17 cellular contexts compared by ENCODE assay signal in genomic region chr9:35948901-35949318, GRCh38. TPM values are rescaled to one million over a fixed set of nuclear protein-coding genes. Genes with fewer than 3 reads are reported as not detected.
DNase-seq lines count a peak whose midpoint lies in the region; ATAC-seq and TF ChIP-seq lines count a peak whose summit lies in the region.
"Had no signal": no experiment of that assay in that cellular context is flagged by ENCODE, and none has a peak within 500 bp of the region (broad histone marks: within the 10 kb centered on the region; RNA-seq: fewer than 3 reads in every experiment).

No MANE protein-coding gene starts in this region.

- intact Hi-C loops in left ventricle myocardium inferior (cut with micrococcal nuclease) (loop anchor here (5.0 kb wide), 1 partner anchor 42 kb away; the partner anchor contains the start of genes HRCT1 and SPAAR), Right ventricle myocardium superior (cut with DNase I) (no loop called here)

- H3K4me3 Mint-ChIP-seq in endodermal cell = no peak overlapping the region
- H3K4me3 Mint-ChIP-seq in stimulated activated effector memory CD8-positive, alpha-beta T cell treated with anti-CD3 and anti-CD28 coated beads, Interleukin-12 subunit alpha, Interleukin-12 subunit beta, amount 100 ng/mL, for 72 hours = no peak overlapping the region
- H3K4me3 Mint-ChIP-seq: activated CD8-positive, alpha-beta memory T cell treated with anti-CD3 and anti-CD28 coated beads, Interleukin-2, amount 10 ng/mL, durations not matched to agents 7 days and 5 days; CD8-positive, alpha-beta T cell had no signal

- no peak overlapping the region for H3K4ac ChIP-seq in mesendoderm (ENCODE audit: low read depth, low read length)

- no peak overlapping the region for H2BK120ac ChIP-seq in mesendoderm (ENCODE audit: low read depth, low read length)

- H2AK5ac ChIP-seq in mesendoderm (ENCODE audit: low read length) = no peak overlapping the region

- no peak overlapping the region for H3K18ac ChIP-seq in mesendoderm (ENCODE audit: low read length)

- no peaks in the 10 kb centered on the region for H3K79me1 ChIP-seq in mesendoderm (ENCODE audit: low read length)

- DNase-seq in left ventricle myocardium inferior = no peak
- DNase-seq in Right ventricle myocardium superior = no peak
- peak; percentile 62 for DNase-seq in endodermal cell
- DNase-seq in mesendoderm = peak; percentile 91
- DNase-seq in stimulated activated naive CD8-positive, alpha-beta T cell treated with anti-CD3 and anti-CD28 coated beads, Interleukin-15, Interleukin-2, amounts not matched to agents 100 U/mL and 50 U/mL, for 24 hours = no peak
- no peak for DNase-seq in stimulated activated effector memory CD8-positive, alpha-beta T cell treated with anti-CD3 and anti-CD28 coated beads, Interleukin-12 subunit alpha, Interleukin-12 subunit beta, amount 100 ng/mL, for 72 hours (ENCODE audit: low spot score in 2 of 2)
- DNase-seq: ACHN; activated CD8-positive, alpha-beta memory T cell treated with anti-CD3 and anti-CD28 coated beads, Interleukin-2, amount 10 ng/mL, durations not matched to agents 7 days and 5 days; CD8-positive, alpha-beta T cell; NCI-H2081; NCI-H748 treated with DMSO at 0.1 percent for 48 hours; ovary; stimulated activated CD4-positive, alpha-beta T cell treated with anti-CD3 and anti-CD28 coated beads, Interleukin-12 subunit alpha, Interleukin-12 subunit beta, amount 100 ng/mL, for 4 hours had no signal

- 77 to 80% methylated on average over 1 to 2 of the region's 2 CpGs for WGBS in endodermal cell (ENCODE audit: insufficient coverage in 1 of 2, insufficient read length in 1 of 2), 2 experiments
- WGBS in mesendoderm (ENCODE audit: extremely low coverage, insufficient coverage, low lambda C conversion rate) = no CpG with 5 or more reads among the region's 2 CpGs

- peaks cover 7% of the 10 kb centered on the region for H3K27me3 ChIP-seq in left ventricle myocardium inferior (ENCODE audit: low read depth)
- peaks cover 24% of the 10 kb centered on the region for H3K27me3 ChIP-seq in endodermal cell (ENCODE audit: control insufficient read depth, insufficient read depth, low read length, poor library complexity, severe bottlenecking)
- H3K27me3 ChIP-seq in mesendoderm (ENCODE audit: insufficient read depth, low read length, poor library complexity) = peaks cover 3% of the 10 kb centered on the region
- H3K27me3 ChIP-seq: ovary had no signal

- H3K4me3 ChIP-seq in left ventricle myocardium inferior = no peak overlapping the region
- no peak overlapping the region for H3K4me3 ChIP-seq in endodermal cell (ENCODE audit: low read length)
- no peak overlapping the region for H3K4me3 ChIP-seq in mesendoderm (ENCODE audit: low read length)
- H3K4me3 ChIP-seq: ovary had no signal

- H3K36me3 Mint-ChIP-seq in endodermal cell (ENCODE audit: low read depth) = no peaks in the 10 kb centered on the region
- H3K36me3 Mint-ChIP-seq in stimulated activated effector memory CD8-positive, alpha-beta T cell treated with anti-CD3 and anti-CD28 coated beads, Interleukin-12 subunit alpha, Interleukin-12 subunit beta, amount 100 ng/mL, for 72 hours = no peaks in the 10 kb centered on the region
- H3K36me3 Mint-ChIP-seq: activated CD8-positive, alpha-beta memory T cell treated with anti-CD3 and anti-CD28 coated beads, Interleukin-2, amount 10 ng/mL, durations not matched to agents 7 days and 5 days; CD8-positive, alpha-beta T cell had no signal

- peaks cover 9% of the 10 kb centered on the region for H3K9me3 Mint-ChIP-seq in endodermal cell
- H3K9me3 Mint-ChIP-seq in stimulated activated effector memory CD8-positive, alpha-beta T cell treated with anti-CD3 and anti-CD28 coated beads, Interleukin-12 subunit alpha, Interleukin-12 subunit beta, amount 100 ng/mL, for 72 hours = no peaks in the 10 kb centered on the region
- H3K9me3 Mint-ChIP-seq: CD8-positive, alpha-beta T cell had no signal

- peaks cover 61% of the 10 kb centered on the region for H3K4me1 ChIP-seq in left ventricle myocardium inferior
- H3K4me1 ChIP-seq in endodermal cell (ENCODE audit: control insufficient read depth, insufficient read depth, low read length) = no peaks in the 10 kb centered on the region
- peaks cover 2% of the 10 kb centered on the region for H3K4me1 ChIP-seq in mesendoderm (ENCODE audit: control insufficient read depth, low read depth, low read length)

- TF ChIP-seq CTCF in left ventricle myocardium inferior (IDR thresholded peaks at IDR 0.05; ENCODE audit: borderline replicate concordance) (no peak), endodermal cell (conservative IDR thresholded peaks at IDR 0.05) (no peak)

- H3K9me3 ChIP-seq in left ventricle myocardium inferior (replicated peaks) (no peaks in the 10 kb centered on the region), endodermal cell (ENCODE audit: control insufficient read depth, low read length) (peaks cover 5% of the 10 kb centered on the region)
- H3K9me3 ChIP-seq: ovary had no signal

- H3K9ac ChIP-seq in endodermal cell (ENCODE audit: extremely low read depth, low read length, poor library complexity, severe bottlenecking) (no peak overlapping the region), mesendoderm (ENCODE audit: low read length) (no peak overlapping the region)

- no peak overlapping the region for H4K5ac ChIP-seq in mesendoderm (ENCODE audit: low read length)

- peaks cover 43% of the 10 kb centered on the region for H3K27me3 Mint-ChIP-seq in endodermal cell (ENCODE audit: insufficient read depth)

- H3K23ac ChIP-seq in mesendoderm (ENCODE audit: low read length) = no peak overlapping the region

- H4K8ac ChIP-seq in mesendoderm (ENCODE audit: low read depth, low read length) = no peak overlapping the region

- ATAC-seq in Right ventricle myocardium superior (ENCODE audit: poor library complexity) = no peak
- ATAC-seq in GM21528 (IDR thresholded peaks at IDR 0.05; ENCODE audit: low FRiP score, unreplicated experiment) = no peak
- ATAC-seq in stimulated activated naive CD8-positive, alpha-beta T cell treated with anti-CD3 and anti-CD28 coated beads, Interleukin-15, Interleukin-2, amounts not matched to agents 100 U/mL and 50 U/mL, for 24 hours = no peak
- ATAC-seq in HG03196 (IDR thresholded peaks at IDR 0.05; ENCODE audit: unreplicated experiment) = no peak
- ATAC-seq in stimulated activated effector memory CD8-positive, alpha-beta T cell treated with anti-CD3 and anti-CD28 coated beads, Interleukin-12 subunit alpha, Interleukin-12 subunit beta, amount 100 ng/mL, for 72 hours = no peak
- ATAC-seq: activated CD8-positive, alpha-beta memory T cell treated with anti-CD3 and anti-CD28 coated beads, Interleukin-2, amount 10 ng/mL, durations not matched to agents 7 days and 5 days; CD8-positive, alpha-beta T cell had no signal

- no peak overlapping the region for H2BK15ac ChIP-seq in mesendoderm (replicated peaks; ENCODE audit: low read depth)

- no peak overlapping the region for H3K27ac Mint-ChIP-seq in endodermal cell
- no peak overlapping the region for H3K27ac Mint-ChIP-seq in stimulated activated effector memory CD8-positive, alpha-beta T cell treated with anti-CD3 and anti-CD28 coated beads, Interleukin-12 subunit alpha, Interleukin-12 subunit beta, amount 100 ng/mL, for 72 hours
- H3K27ac Mint-ChIP-seq: activated CD8-positive, alpha-beta memory T cell treated with anti-CD3 and anti-CD28 coated beads, Interleukin-2, amount 10 ng/mL, durations not matched to agents 7 days and 5 days; CD8-positive, alpha-beta T cell had no signal

- H3K56ac ChIP-seq in mesendoderm (ENCODE audit: low read length) = no peak overlapping the region

- no peak overlapping the region for H2BK5ac ChIP-seq in mesendoderm (ENCODE audit: low read length)

- H3K4me1 Mint-ChIP-seq in endodermal cell = peaks cover 7% of the 10 kb centered on the region
- H3K4me1 Mint-ChIP-seq in stimulated activated effector memory CD8-positive, alpha-beta T cell treated with anti-CD3 and anti-CD28 coated beads, Interleukin-12 subunit alpha, Interleukin-12 subunit beta, amount 100 ng/mL, for 72 hours = peaks cover 4% of the 10 kb centered on the region

- H3K4me2 ChIP-seq in mesendoderm (ENCODE audit: low read length) = no peak overlapping the region

- H3K36me3 ChIP-seq in left ventricle myocardium inferior = no peaks in the 10 kb centered on the region
- H3K36me3 ChIP-seq in endodermal cell (ENCODE audit: control insufficient read depth, insufficient read depth, low read length) = no peaks in the 10 kb centered on the region
- no peaks in the 10 kb centered on the region for H3K36me3 ChIP-seq in mesendoderm (ENCODE audit: control insufficient read depth, insufficient read depth, low read length)
- H3K36me3 ChIP-seq: ovary had no signal

- H3K27ac ChIP-seq in left ventricle myocardium inferior (replicated peaks) = peak overlapping the region; percentile 78
- no peak overlapping the region for H3K27ac ChIP-seq in endodermal cell (ENCODE audit: low read depth, low read length)
- no peak overlapping the region for H3K27ac ChIP-seq in mesendoderm (ENCODE audit: low read depth, low read length)
- H3K27ac ChIP-seq: ovary had no signal

- no peaks in the 10 kb centered on the region for H3K79me2 ChIP-seq in mesendoderm (ENCODE audit: control insufficient read depth, insufficient read depth, low read length)

RNA-seq across cellular contexts. Expression of gene OR2S2, which starts 9.0 kb away (rescaled TPM):
- total RNA-seq in left ventricle myocardium inferior (not detected), Right ventricle myocardium superior (not detected), endodermal cell (not detected)
- polyA plus RNA-seq in endodermal cell (2013, experiment 1 of 2) = not detected
- polyA plus RNA-seq in endodermal cell (2013, experiment 2 of 2) = not detected
- not detected for polyA plus RNA-seq in mesendoderm (2013, experiment 1 of 2)
- polyA plus RNA-seq in mesendoderm (2013, experiment 2 of 2) = not detected
- total RNA-seq: activated CD8-positive, alpha-beta memory T cell treated with anti-CD3 and anti-CD28 coated beads, Interleukin-2, amount 10 ng/mL, durations not matched to agents 7 days and 5 days; CD8-positive, alpha-beta T cell; G401; mononuclear cell; ovary had no signal
- polyA plus RNA-seq: ovary had no signal

RNA-seq across cellular contexts. Expression of gene SPAAR, which starts 39.6 kb away (rescaled TPM):
- total RNA-seq in left ventricle myocardium inferior = 6.5 TPM
- 8.3 TPM for total RNA-seq in Right ventricle myocardium superior
- total RNA-seq in endodermal cell = under 1 TPM in 1 of 2 donors, not detected in 1; 0.29 TPM
- not detected for polyA plus RNA-seq in endodermal cell (2013, experiment 1 of 2)
- not detected for polyA plus RNA-seq in endodermal cell (2013, experiment 2 of 2)
- 0.60 TPM for polyA plus RNA-seq in mesendoderm (2013, experiment 1 of 2)
- 0.73 TPM for polyA plus RNA-seq in mesendoderm (2013, experiment 2 of 2)
- total RNA-seq: activated CD8-positive, alpha-beta memory T cell treated with anti-CD3 and anti-CD28 coated beads, Interleukin-2, amount 10 ng/mL, durations not matched to agents 7 days and 5 days; CD8-positive, alpha-beta T cell; mononuclear cell had no signal

RNA-seq across cellular contexts. Expression of gene HRCT1, which starts 42.9 kb away (rescaled TPM):
- total RNA-seq in left ventricle myocardium inferior = 6.2 TPM
- 7.4 TPM for total RNA-seq in Right ventricle myocardium superior
- not detected for total RNA-seq in endodermal cell
- polyA plus RNA-seq in endodermal cell (2013, experiment 1 of 2) = not detected
- polyA plus RNA-seq in endodermal cell (2013, experiment 2 of 2) = not detected
- polyA plus RNA-seq in mesendoderm (2013, experiment 1 of 2) = not detected
- not detected for polyA plus RNA-seq in mesendoderm (2013, experiment 2 of 2)
- total RNA-seq: activated CD8-positive, alpha-beta memory T cell treated with anti-CD3 and anti-CD28 coated beads, Interleukin-2, amount 10 ng/mL, durations not matched to agents 7 days and 5 days; CD8-positive, alpha-beta T cell; G401; mononuclear cell had no signal

Comparison
In these comparisons a context has a peak if more than half of its experiments do, and no peak if none do; other contexts are left out.
1. DNase-seq: peak in endodermal cell (single experiment) and mesendoderm (single experiment); none in left ventricle myocardium inferior (single experiment), Right ventricle myocardium superior (single experiment), stimulated activated naive CD8-positive, alpha-beta T cell treated with anti-CD3 and anti-CD28 coated beads, Interleukin-15, Interleukin-2, amounts not matched to agents 100 U/mL and 50 U/mL, for 24 hours (single experiment) and stimulated activated effector memory CD8-positive, alpha-beta T cell treated with anti-CD3 and anti-CD28 coated beads, Interleukin-12 subunit alpha, Interleukin-12 subunit beta, amount 100 ng/mL, for 72 hours (0 of 2).